8 cellular contexts compared by ENCODE assay signal in genomic region chr4:140153419-140153743, GRCh38. TPM values are rescaled to one million over a fixed set of nuclear protein-coding genes. Genes with fewer than 3 reads are reported as not detected.
A peak's percentile ranks its signal among the peaks of the same experiment; 100 is the strongest.
DNase-seq lines count a peak whose midpoint lies in the region; ATAC-seq, FAIRE-seq and TF ChIP-seq lines count a peak whose summit lies in the region.

No MANE protein-coding gene starts in this region.

- H3K27me3 Mint-ChIP-seq in progenitor cell of endocrine pancreas = no peaks in the 10 kb centered on the region

- H3K4me3 Mint-ChIP-seq in progenitor cell of endocrine pancreas (ENCODE audit: low read depth) = peak overlapping the region; percentile 98

- H3K27ac ChIP-seq in RWPE2 (ENCODE audit: poor library complexity, severe bottlenecking) (peak overlapping the region; percentile 15), esophagus squamous epithelium (peak overlapping the region; percentile 94 to 99 (median 96))

- no peak for FAIRE-seq in D721Med (lab: Jason Lieb, UNC)

- peaks cover 28% of the 10 kb centered on the region for H3K4me1 Mint-ChIP-seq in progenitor cell of endocrine pancreas (ENCODE audit: low read depth)

- intact Hi-C loops in esophagus squamous epithelium (cut with DNase I) = loop anchor here (5.0 kb wide), 2 partner anchors 99 to 101 kb away; no protein-coding TSS in a partner anchor

- H3K4me3 ChIP-seq in GM08714 (ENCODE audit: low read length) (peak overlapping the region; percentile 72), RWPE2 (ENCODE audit: severe bottlenecking) (peak overlapping the region; percentile 70), esophagus squamous epithelium (peak overlapping the region; percentile 58 to 85 (median 80))

- H3K9me3 Mint-ChIP-seq in progenitor cell of endocrine pancreas (ENCODE audit: low read depth) = no peaks in the 10 kb centered on the region

- TF ChIP-seq CTCF in RWPE2 (IDR thresholded peaks at IDR 0.05; ENCODE audit: poor library complexity, severe bottlenecking) (no peak), esophagus squamous epithelium (IDR thresholded peaks at IDR 0.05) (no peak), progenitor cell of endocrine pancreas (IDR thresholded peaks at IDR 0.05; ENCODE audit: unreplicated experiment) (no peak), D721Med (IDR thresholded peaks at IDR 0.05; ENCODE audit: insufficient read depth, missing control alignments) (no peak)

- TF ChIP-seq POLR2A in esophagus squamous epithelium (IDR thresholded peaks at IDR 0.05) (no peak), erythroblast (IDR thresholded peaks at IDR 0.05; ENCODE audit: low read length) (no peak)

- WGBS in esophagus squamous epithelium, 2 donors = 0% methylated on average over 15 of the region's 15 CpGs

- H3K36me3 ChIP-seq in RWPE2 (ENCODE audit: low read depth) (no peaks in the 10 kb centered on the region), esophagus squamous epithelium (no peaks in the 10 kb centered on the region)

- H3K36me3 Mint-ChIP-seq in progenitor cell of endocrine pancreas (ENCODE audit: insufficient read depth) = no peaks in the 10 kb centered on the region

- ATAC-seq in RWPE2 (ENCODE audit: low read depth) (no peak), GM19455 (IDR thresholded peaks at IDR 0.05; ENCODE audit: unreplicated experiment) (no peak), HG03139 (IDR thresholded peaks at IDR 0.05; ENCODE audit: unreplicated experiment) (no peak)

- no peaks in the 10 kb centered on the region for H3K4me1 ChIP-seq in RWPE2 (ENCODE audit: insufficient read depth, poor library complexity, severe bottlenecking)
- peaks cover 0 to 36% (median 2%) of the 10 kb centered on the region in 3 donors for H3K4me1 ChIP-seq in esophagus squamous epithelium

- DNase-seq in RWPE2 (ENCODE audit: low spot score) = no peak
- DNase-seq in esophagus squamous epithelium (lab: John Stamatoyannopoulos, UW) = no peak
- DNase-seq in progenitor cell of endocrine pancreas (ENCODE audit: low spot score, unreplicated experiment) = no peak
- DNase-seq in D721Med (ENCODE audit: insufficient read length, low spot score) = no peak
- no peak for DNase-seq in erythroblast (lab: John Stamatoyannopoulos, UW)

- H3K27ac Mint-ChIP-seq in progenitor cell of endocrine pancreas = peak overlapping the region; percentile 96

- H3K9me3 ChIP-seq in RWPE2 (ENCODE audit: severe bottlenecking) (no peaks in the 10 kb centered on the region), esophagus squamous epithelium (no peaks in the 10 kb centered on the region)

- no peaks in the 10 kb centered on the region for H3K27me3 ChIP-seq in RWPE2 (ENCODE audit: insufficient read depth, poor library complexity, severe bottlenecking)
- H3K27me3 ChIP-seq in esophagus squamous epithelium = no peaks in the 10 kb centered on the region

RNA-seq across cellular contexts. Expression of gene MAML3, which starts 0.6 kb away (rescaled TPM):
- total RNA-seq in esophagus squamous epithelium = 10 to 100 TPM in 2 of 4 donors, 1 to 10 TPM in 2; 6.9 to 14.2 (median 8.9) TPM
- total RNA-seq in progenitor cell of endocrine pancreas = 44.4 and 48.5 TPM in 2 replicates
